9 cellular contexts compared by ENCODE assay signal in genomic region chr6:150641398-150642139, GRCh38. TPM values are rescaled to one million over a fixed set of nuclear protein-coding genes. Genes with fewer than 3 reads are reported as not detected.
A peak's percentile ranks its signal among the peaks of the same experiment; 100 is the strongest.
DNase-seq lines count a peak whose midpoint lies in the region; ATAC-seq, FAIRE-seq and TF ChIP-seq lines count a peak whose summit lies in the region.
"Had no signal": no experiment of that assay in that cellular context is flagged by ENCODE, and none has a peak within 500 bp of the region (broad histone marks: within the 10 kb centered on the region; RNA-seq: fewer than 3 reads in every experiment).

No MANE protein-coding gene starts in this region.

- no peaks in the 10 kb centered on the region for H3K36me3 Mint-ChIP-seq in activated T-helper 17 cell treated with anti-CD3 and anti-CD28 coated beads, Interleukin-2, amount 50 U/mL, for 72 hours (ENCODE audit: low read depth)

- no peak overlapping the region for H3K27ac Mint-ChIP-seq in activated T-helper 17 cell treated with anti-CD3 and anti-CD28 coated beads, Interleukin-2, amount 50 U/mL, for 72 hours

- H3K4me3 Mint-ChIP-seq in activated T-helper 17 cell treated with anti-CD3 and anti-CD28 coated beads, Interleukin-2, amount 50 U/mL, for 72 hours: peak overlapping the region; percentile 52

- TF ChIP-seq POLR2A in GM12891 (IDR thresholded peaks at IDR 0.05; ENCODE audit: low read depth, low read length): no peak

- FAIRE-seq in GM12891 (lab: Jason Lieb, UNC): peak; percentile 47
- FAIRE-seq: H1 had no signal

- H3K9me3 Mint-ChIP-seq in activated T-helper 17 cell treated with anti-CD3 and anti-CD28 coated beads, Interleukin-2, amount 50 U/mL, for 72 hours: no peaks in the 10 kb centered on the region

- DNase-seq in GM12891 (ENCODE audit: insufficient read length, low spot score): no peak
- peak; percentile 57 for DNase-seq in medulla oblongata (ENCODE audit: extremely low spot score)
- no peak for DNase-seq in occipital lobe (lab: John Stamatoyannopoulos, UW)
- DNase-seq in SIG-M5 (lab: John Stamatoyannopoulos, UW): no peak
- DNase-seq in mucosa of gallbladder (ENCODE audit: low spot score): no peak
- DNase-seq in NCI-H2171 (lab: John Stamatoyannopoulos, UW): no peak

- ATAC-seq in HG02840 (IDR thresholded peaks at IDR 0.05; ENCODE audit: low FRiP score, unreplicated experiment): peak; percentile 53
- no peak for ATAC-seq in activated T-helper 17 cell treated with anti-CD3 and anti-CD28 coated beads, Interleukin-2, amount 50 U/mL, for 72 hours (replicated peaks)

- H3K27me3 Mint-ChIP-seq in activated T-helper 17 cell treated with anti-CD3 and anti-CD28 coated beads, Interleukin-2, amount 50 U/mL, for 72 hours: no peaks in the 10 kb centered on the region

- peaks cover 8% of the 10 kb centered on the region for H3K4me1 Mint-ChIP-seq in activated T-helper 17 cell treated with anti-CD3 and anti-CD28 coated beads, Interleukin-2, amount 50 U/mL, for 72 hours

TF ChIP-seq in GM12891, 5 proteins besides CTCF, POLR2A, EP300 and RAD21:
- TF ChIP-seq POLR2AphosphoS5 (IDR thresholded peaks at IDR 0.05; ENCODE audit: low read depth, low read length) (no peak), SPI1 (IDR thresholded peaks at IDR 0.05; ENCODE audit: low read depth, low read length) (peak; percentile 73)
TF ChIP-seq in GM12891: peak in this region for 1.

RNA-seq across cellular contexts. Expression of gene PLEKHG1, which starts 41.9 kb away (rescaled TPM):
- polyA plus RNA-seq in GM12891 (2012; ENCODE audit: low read depth, missing spikeins): 2.2 TPM
- total RNA-seq in activated T-helper 17 cell treated with anti-CD3 and anti-CD28 coated beads, Interleukin-2, amount 50 U/mL, for 72 hours: 1 to 10 TPM; 2.5 to 7.8 TPM
- 7.3 TPM for total RNA-seq in occipital lobe
- total RNA-seq in mucosa of gallbladder: 24.5 TPM
